ENCODE assay signal across 31 cellular contexts in genomic region chr20:17883592-17884317, GRCh38.
DNase-seq lines count a peak whose midpoint lies in the region; ATAC-seq and TF ChIP-seq lines count a peak whose summit lies in the region.
"Had no signal": no experiment of that assay in that cellular context is flagged by ENCODE, and none has a peak within 500 bp of the region (broad histone marks: within the 10 kb centered on the region; RNA-seq: fewer than 3 reads in every experiment).

No MANE protein-coding gene starts in this region.

- H3K4me1 ChIP-seq in breast epithelium, result peaks cover 4 to 6% of the 10 kb centered on the region in 2 donors
- peaks cover 31% of the 10 kb centered on the region for H3K4me1 ChIP-seq in mammary epithelial cell (ENCODE audit: insufficient read depth, low read length)
- peaks cover 9 to 14% of the 10 kb centered on the region in 2 donors for H3K4me1 ChIP-seq in left lung
- H3K4me1 ChIP-seq: HAP-1, pancreas had no signal

- no peaks in the 10 kb centered on the region for H3K79me2 ChIP-seq in mammary epithelial cell (ENCODE audit: insufficient read depth, low read length)

- H3K27me3 ChIP-seq in breast epithelium (no peaks in the 10 kb centered on the region), mammary epithelial cell (ENCODE audit: insufficient read depth, low read length) (no peaks in the 10 kb centered on the region), brain microvascular endothelial cell (replicated peaks) (no peaks in the 10 kb centered on the region), left lung (no peaks in the 10 kb centered on the region)
- H3K27me3 ChIP-seq: gastrocnemius medialis, pancreas, right atrium auricular region, tibial artery had no signal

- H3K9me3 ChIP-seq in breast epithelium, result no peaks in the 10 kb centered on the region
- peaks cover 16% of the 10 kb centered on the region for H3K9me3 ChIP-seq in mammary epithelial cell (replicated peaks; ENCODE audit: insufficient read depth, low read length)
- H3K9me3 ChIP-seq in left lung, result no peaks in the 10 kb centered on the region
- H3K9me3 ChIP-seq: BLaER1 treated with 17β-estradiol and CSF1 and Interleukin-3, amounts not matched to agents 10 nM and 100 nM; gastrocnemius medialis; HAP-1; pancreas; tibial artery had no signal

- H3K27ac ChIP-seq in breast epithelium (peak overlapping the region; percentile 82 to 84), mammary epithelial cell (ENCODE audit: insufficient read depth, low read depth, low read length) (no peak overlapping the region), brain microvascular endothelial cell (no peak overlapping the region), left lung (no peak overlapping the region)
- H3K27ac ChIP-seq: 22Rv1; BLaER1 treated with 17β-estradiol and CSF1 and Interleukin-3, amounts not matched to agents 10 nM and 100 nM; gastrocnemius medialis; pancreas; right atrium auricular region; tibial artery had no signal

- TF ChIP-seq POLR2A in breast epithelium (IDR thresholded peaks at IDR 0.05), result no peak

- H3K36me3 ChIP-seq in breast epithelium (no peaks in the 10 kb centered on the region), mammary epithelial cell (ENCODE audit: insufficient read depth, low read length) (no peaks in the 10 kb centered on the region), brain microvascular endothelial cell (replicated peaks) (no peaks in the 10 kb centered on the region), left lung (no peaks in the 10 kb centered on the region)
- H3K36me3 ChIP-seq: BLaER1 treated with 17β-estradiol and CSF1 and Interleukin-3, amounts not matched to agents 10 nM and 100 nM; gastrocnemius medialis; HAP-1; pancreas; right atrium auricular region; tibial artery had no signal

- DNase-seq in breast epithelium (ENCODE audit: low spot score in 2 of 2) (no peak), mammary epithelial cell (no peak), brain microvascular endothelial cell (no peak), left lung (peak in 1 of 2 donors; percentile 31), AML-193 (lab: John Stamatoyannopoulos, UW) (no peak), midbrain (lab: John Stamatoyannopoulos, UW) (no peak)
- DNase-seq in activated CD8-positive, alpha-beta memory T cell treated with anti-CD3 and anti-CD28 coated beads for 24 hours, result no peak
- DNase-seq: activated CD4-positive, alpha-beta memory T cell treated with anti-CD3 and anti-CD28 coated beads, Interleukin-2, amount 10 ng/mL, durations not matched to agents 7 days and 5 days; activated effector memory CD4-positive, alpha-beta T cell treated with anti-CD3 and anti-CD28 coated beads, Interleukin-2, amount 50 U/mL, for 16 hours; activated naive CD8-positive, alpha-beta T cell treated with anti-CD3 and anti-CD28 coated beads, Interleukin-2, amount 10 ng/mL, durations not matched to agents 7 days and 5 days; Calu3; DND-41; effector CD8-positive, alpha-beta T cell; gastrocnemius medialis; hippocampal formation; naive thymus-derived CD8-positive, alpha-beta T cell; NCI-H1092 treated with DMSO at 0.1 percent for 48 hours; NCI-H2081; NCI-H82; pancreas; stimulated activated CD4-positive, alpha-beta T cell treated with anti-CD3 and anti-CD28 coated beads, Interleukin-12 subunit alpha, Interleukin-12 subunit beta, amount 100 ng/mL, for 4 hours; stimulated activated CD4-positive, alpha-beta T cell treated with anti-CD3 and anti-CD28 coated beads, Interleukin-4, amount 100 ng/mL, for 4 hours; T-helper 9 cell had no signal

- ATAC-seq in left lung (peak; percentile 15), HG03159 (IDR thresholded peaks at IDR 0.05; ENCODE audit: unreplicated experiment) (no peak)
- ATAC-seq: gastrocnemius medialis; left lobe of liver; naive thymus-derived CD8-positive, alpha-beta T cell; Right ventricle myocardium inferior had no signal

- intact Hi-C loops in breast epithelium (cut with DNase I; ENCODE audit: low total_unique reads) (no loop called here), mammary epithelial cell (cut with micrococcal nuclease) (no loop called here), left lung (cut with DNase I) (no loop called here)

- no peak overlapping the region for H3K9ac ChIP-seq in mammary epithelial cell (ENCODE audit: insufficient read depth, low read length)
- H3K9ac ChIP-seq: BLaER1 treated with 17β-estradiol and CSF1 and Interleukin-3, amounts not matched to agents 10 nM and 100 nM had no signal

- in situ Hi-C loops in mammary epithelial cell (cut with MboI; ENCODE audit: low sequenced_read_pairs in 2 of 2), result loop anchor here (10.0 to 25.0 kb wide), 2 partner anchors 59 to 196 kb away; partner anchors contain the start of genes BANF2 (in 1 of the 2) and RRBP1 (in 1 of the 2)
- in situ Hi-C loops in brain microvascular endothelial cell (cut with HindIII; ENCODE audit: low pct_ligation_motif_present, low sequenced_read_pairs), result no loop called here

- no peaks in the 10 kb centered on the region for H4K20me1 ChIP-seq in mammary epithelial cell (ENCODE audit: insufficient read depth, low read length)

- dilution Hi-C loops in mammary epithelial cell (cut with HindIII; ENCODE audit: low sequenced_read_pairs), result no loop called here

- no peak overlapping the region for H3K4me2 ChIP-seq in mammary epithelial cell (ENCODE audit: insufficient read depth, low read depth, low read length)

- CTCF ChIA-PET in mammary epithelial cell (lab: Charles Lee; ENCODE audit: low non-redundant PET), result no interaction called here

- TF ChIP-seq CTCF in breast epithelium (IDR thresholded peaks at IDR 0.05) (no peak), mammary epithelial cell (conservative IDR thresholded peaks at IDR 0.05 in 1 of 2, IDR thresholded peaks at IDR 0.05 in 1 of 2; ENCODE audit: extremely low read depth in 1 of 2, insufficient read depth in 1 of 2, low read depth in 1 of 2, low read length in 2 of 2) (no peak), brain microvascular endothelial cell (IDR thresholded peaks at IDR 0.05; ENCODE audit: low read depth, low read length, missing control alignments) (peak; percentile 30), left lung (IDR thresholded peaks at IDR 0.05) (no peak)

- BruUV-seq in mammary epithelial cell (replicated peaks; lab: Mats Ljungman, UMichigan), result no TSS peak

- 91% methylated on average over 6 of the region's 8 CpGs for WGBS in mammary epithelial cell (ENCODE audit: low coverage, missing lambda C conversion rate)

- H2AFZ ChIP-seq in mammary epithelial cell (ENCODE audit: low read depth, low read length), result no peak overlapping the region

- H3K4me3 ChIP-seq in breast epithelium (no peak overlapping the region), mammary epithelial cell (replicated peaks in 1 of 3; ENCODE audit: insufficient read depth in 1 of 3, low read depth in 2 of 3, low read length in 3 of 3) (no peak overlapping the region), brain microvascular endothelial cell (ENCODE audit: low read depth, low read length) (no peak overlapping the region), left lung (no peak overlapping the region)
- H3K4me3 ChIP-seq: BLaER1 treated with 17β-estradiol and CSF1 and Interleukin-3, amounts not matched to agents 10 nM and 100 nM; gastrocnemius medialis; HAP-1; pancreas; right atrium auricular region; tibial artery had no signal

Comparison
In these comparisons a context has a peak if more than half of its experiments do, and no peak if none do; other contexts are left out.
1. H3K27ac ChIP-seq: peak in breast epithelium (2 of 2); none in mammary epithelial cell (single experiment), brain microvascular endothelial cell (single experiment) and left lung (0 of 2).